8 cellular contexts compared by ENCODE assay signal in genomic region chr12:30754383-30754749, GRCh38. TPM values are rescaled to one million over a fixed set of nuclear protein-coding genes. Genes with fewer than 3 reads are reported as not detected.
DNase-seq lines count a peak whose midpoint lies in the region; TF ChIP-seq lines count a peak whose summit lies in the region.

No MANE protein-coding gene starts in this region.

- no peaks in the 10 kb centered on the region for H3K36me3 ChIP-seq in effector memory CD4-positive, alpha-beta T cell (ENCODE audit: control insufficient read depth, insufficient read depth, low read length)
- H3K36me3 ChIP-seq in neuron (ENCODE audit: insufficient read depth, low read length) = peaks cover 4% of the 10 kb centered on the region

- TF ChIP-seq CTCF in AG04450 (IDR thresholded peaks at IDR 0.05; ENCODE audit: low read depth, low read length) = no peak

- DNase-seq in AG04450 (ENCODE audit: low read depth, low spot score) (no peak), GM19240 (ENCODE audit: insufficient read length, low spot score) (peak; percentile 2), NCI-H1092 treated with DMSO at 0.1 percent for 48 hours (lab: John Stamatoyannopoulos, UW) (peak; percentile 65), RKO (ENCODE audit: low spot score) (no peak), AG20443 (ENCODE audit: low spot score) (no peak)
- DNase-seq in effector memory CD4-positive, alpha-beta T cell = no peak
- DNase-seq in effector CD8-positive, alpha-beta T cell (lab: John Stamatoyannopoulos, UW) = no peak

- peak overlapping the region; percentile 31 for H3K27ac ChIP-seq in AG04450 (ENCODE audit: low read depth, low read length)
- H3K27ac ChIP-seq in effector memory CD4-positive, alpha-beta T cell (ENCODE audit: insufficient read depth, low read length, poor library complexity, severe bottlenecking) = peak overlapping the region; percentile 52

- H2AFZ ChIP-seq in neuron (ENCODE audit: low read depth, low read length) = peak overlapping the region; percentile 74

- H3K27me3 ChIP-seq in AG04450 (ENCODE audit: control insufficient read depth, insufficient read depth, low read length) = no peaks in the 10 kb centered on the region
- no peaks in the 10 kb centered on the region for H3K27me3 ChIP-seq in effector memory CD4-positive, alpha-beta T cell (replicated peaks; ENCODE audit: control insufficient read depth, insufficient read depth, low read length, poor library complexity, severe bottlenecking)
- H3K27me3 ChIP-seq in neuron (ENCODE audit: insufficient read depth, low read length) = no peaks in the 10 kb centered on the region

- H3K4me3 ChIP-seq in AG04450 (ENCODE audit: low read depth, low read length) = peak overlapping the region; percentile 84
- peak overlapping the region; percentile 72 for H3K4me3 ChIP-seq in effector memory CD4-positive, alpha-beta T cell (ENCODE audit: insufficient read depth, low read depth, low read length, poor library complexity, severe bottlenecking)
- H3K4me3 ChIP-seq in neuron (ENCODE audit: low read length) = peak overlapping the region; percentile 60

- POLR2A ChIA-PET in AG04450 (lab: Yijun Ruan, JAX) = interaction anchor here (0.7 to 1.7 kb wide), 4 partner anchors 35 to 42 kb away, joined by 3 to 15 read pairs (median 6); no protein-coding TSS in a partner anchor

- H3K4me1 ChIP-seq in effector memory CD4-positive, alpha-beta T cell (ENCODE audit: control insufficient read depth, insufficient read depth, low read length, poor library complexity, severe bottlenecking) = peaks cover 14% of the 10 kb centered on the region
- peaks cover 13% of the 10 kb centered on the region for H3K4me1 ChIP-seq in neuron (ENCODE audit: insufficient read depth, low read length)

- H3K9me3 ChIP-seq in AG04450 (ENCODE audit: control insufficient read depth, insufficient read depth, low read length) = no peaks in the 10 kb centered on the region
- H3K9me3 ChIP-seq in effector memory CD4-positive, alpha-beta T cell (ENCODE audit: control insufficient read depth, low read length) = no peaks in the 10 kb centered on the region
- H3K9me3 ChIP-seq in neuron (ENCODE audit: low read length) = no peaks in the 10 kb centered on the region

- CTCF ChIA-PET in AG04450 (lab: Charles Lee) = interaction anchor here (0.8 to 2.0 kb wide), 8 partner anchors 9 to 60 kb away, joined by 3 to 19 read pairs (median 8); no protein-coding TSS in a partner anchor

RNA-seq across cellular contexts. Expression of gene CAPRIN2, which starts 0.4 kb away (rescaled TPM):
- polyA plus RNA-seq in AG04450 (2011; rRNA removed) = 13.7 and 15.6 TPM in 2 replicates
- 10.2 and 16.6 TPM in 2 replicates for polyA minus RNA-seq in AG04450 (2011; rRNA and poly(A)+ RNA removed)

RNA-seq across cellular contexts. Expression of gene IPO8, which starts 58.7 kb away (rescaled TPM):
- polyA plus RNA-seq in AG04450 (2011; rRNA removed) = 19.6 and 21.2 TPM in 2 replicates
- 40.3 and 59.7 TPM in 2 replicates for polyA minus RNA-seq in AG04450 (2011; rRNA and poly(A)+ RNA removed)

Comparison
In these comparisons a context has a peak if more than half of its experiments do, and no peak if none do; other contexts are left out.
1. DNase-seq: peak in GM19240 (single experiment) and NCI-H1092 treated with DMSO at 0.1 percent for 48 hours (single experiment); none in AG04450 (single experiment), effector memory CD4-positive, alpha-beta T cell (0 of 3), RKO (single experiment), AG20443 (single experiment) and effector CD8-positive, alpha-beta T cell (single experiment).
2. Peak in every context shown above with its lines, with median percentiles within 50 percentile points of each other: H3K4me3 ChIP-seq.